In genomic region chr12:119618328-119618896, GRCh38 we compare ENCODE assay signal across 4 cellular contexts. TPM values are rescaled to one million over a fixed set of nuclear protein-coding genes. Genes with fewer than 3 reads are reported as not detected.
"Had no signal": no experiment of that assay in that cellular context is flagged by ENCODE, and none has a peak within 500 bp of the region (broad histone marks: within the 10 kb centered on the region; RNA-seq: fewer than 3 reads in every experiment).

No MANE protein-coding gene starts in this region.

RNA-seq across cellular contexts. Expression of gene TMEM233, which starts 24.8 kb away (rescaled TPM):
- total RNA-seq: OCI-LY7, PC-3, PC-9, SJSA1 had no signal
